13 cellular contexts compared by ENCODE assay signal in the genomic region with DNA sequence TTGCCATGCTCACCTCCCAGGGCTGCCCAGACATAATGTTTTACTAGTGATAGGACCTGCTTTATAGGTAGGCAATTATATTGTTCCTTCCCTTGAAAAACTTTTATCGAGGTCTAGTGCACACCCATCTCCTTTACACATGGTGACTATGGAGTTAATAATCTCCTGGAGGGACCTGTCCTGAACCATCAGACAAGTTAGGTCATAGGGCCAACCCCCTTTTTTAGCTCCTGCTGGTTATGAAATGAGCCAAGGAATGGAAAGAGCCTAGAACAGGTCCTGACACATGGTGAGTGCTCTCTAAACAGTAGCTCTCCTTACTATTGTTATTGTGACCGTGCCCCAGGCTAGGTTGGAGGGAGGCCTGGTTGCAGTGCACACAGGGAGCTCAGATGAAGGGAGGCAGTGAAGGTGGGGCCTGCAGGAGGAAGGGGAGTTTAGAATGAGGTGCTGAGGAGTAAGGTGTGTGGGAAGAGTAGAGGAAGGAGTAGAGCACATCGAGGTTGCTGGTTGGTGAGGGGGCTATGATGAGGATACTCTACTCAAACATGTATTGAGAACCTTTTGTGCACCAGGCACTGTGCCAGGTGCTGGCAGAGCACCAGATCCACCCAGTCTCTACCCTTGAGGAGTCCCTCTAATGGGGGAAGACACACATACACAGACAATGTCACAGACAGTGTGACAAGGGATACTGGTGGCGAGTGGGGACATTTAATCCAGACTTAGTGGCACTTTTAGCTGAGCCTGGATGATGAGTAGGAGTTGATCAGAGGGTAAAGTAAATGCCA. TPM values are rescaled to one million over a fixed set of nuclear protein-coding genes. Genes with fewer than 3 reads are reported as not detected.
DNase-seq lines count a peak whose midpoint lies in the region; ATAC-seq and TF ChIP-seq lines count a peak whose summit lies in the region.
"Had no signal": no experiment of that assay in that cellular context is flagged by ENCODE, and none has a peak within 500 bp of the region (broad histone marks: within the 10 kb centered on the region; RNA-seq: fewer than 3 reads in every experiment).

No MANE protein-coding gene starts in this region.

- H3K27me3 ChIP-seq in esophagus muscularis mucosa, result no peaks in the 10 kb centered on the region
- H3K27me3 ChIP-seq: SJCRH30 had no signal

- no peaks in the 10 kb centered on the region for H3K9me3 Mint-ChIP-seq in activated CD8-positive, alpha-beta T cell treated with anti-CD3 and anti-CD28 coated beads for 36 hours
- no peaks in the 10 kb centered on the region for H3K9me3 Mint-ChIP-seq in activated CD8-positive, alpha-beta T cell treated with anti-CD3 and anti-CD28 coated beads, Interleukin-2, amount 10 ng/mL, durations not matched to agents 7 days and 5 days (ENCODE audit: insufficient read depth)
- no peaks in the 10 kb centered on the region for H3K9me3 Mint-ChIP-seq in stimulated activated naive CD8-positive, alpha-beta T cell treated with anti-CD3 and anti-CD28 coated beads, Interleukin-15, amount 100 ng/mL, for 72 hours

- TF ChIP-seq POLR2A in esophagus muscularis mucosa (IDR thresholded peaks at IDR 0.05; ENCODE audit: low read depth), result no peak

- no peaks in the 10 kb centered on the region for H3K9me3 ChIP-seq in esophagus muscularis mucosa
- H3K9me3 ChIP-seq: lower lobe of right lung, SJCRH30 had no signal

- no peak for ATAC-seq in activated CD8-positive, alpha-beta T cell treated with anti-CD3 and anti-CD28 coated beads for 36 hours
- ATAC-seq in activated CD8-positive, alpha-beta T cell treated with anti-CD3 and anti-CD28 coated beads, Interleukin-2, amount 10 ng/mL, durations not matched to agents 7 days and 5 days, result no peak
- ATAC-seq in stimulated activated naive CD8-positive, alpha-beta T cell treated with anti-CD3 and anti-CD28 coated beads, Interleukin-15, amount 100 ng/mL, for 72 hours, result no peak
- ATAC-seq: lower lobe of right lung had no signal

- POLR2A ChIA-PET in activated CD8-positive, alpha-beta T cell treated with anti-CD3 and anti-CD28 coated beads for 36 hours (lab: Charles Lee), result interaction anchor here (7.5 to 8.0 kb wide), 2 partner anchors 16 to 28 kb away, joined by 94 to 151 read pairs; a partner anchor contains a TSS
- POLR2A ChIA-PET in activated CD8-positive, alpha-beta T cell treated with anti-CD3 and anti-CD28 coated beads, Interleukin-2, amount 10 ng/mL, durations not matched to agents 7 days and 5 days (lab: Charles Lee), result interaction anchor here (5.4 kb wide), 1 partner anchor 26 kb away, joined by 44 read pairs; no protein-coding TSS in a partner anchor

- CTCF ChIA-PET in activated CD8-positive, alpha-beta T cell treated with anti-CD3 and anti-CD28 coated beads for 36 hours (lab: Charles Lee), result interaction anchor here (1.0 to 22.5 kb wide), 4 partner anchors 9 to 32 kb away, joined by 3 to 772 read pairs (median 6); a partner anchor contains a TSS
- CTCF ChIA-PET in activated CD8-positive, alpha-beta T cell treated with anti-CD3 and anti-CD28 coated beads, Interleukin-2, amount 10 ng/mL, durations not matched to agents 7 days and 5 days (lab: Charles Lee), result interaction anchor here (0.7 to 17.6 kb wide), 8 partner anchors 10 to 346 kb away, joined by 3 to 534 read pairs (median 7); a partner anchor contains a TSS

- peak overlapping the region; percentile 11 for H3K27ac Mint-ChIP-seq in activated CD8-positive, alpha-beta T cell treated with anti-CD3 and anti-CD28 coated beads for 36 hours
- no peak overlapping the region for H3K27ac Mint-ChIP-seq in activated CD8-positive, alpha-beta T cell treated with anti-CD3 and anti-CD28 coated beads, Interleukin-2, amount 10 ng/mL, durations not matched to agents 7 days and 5 days
- peak overlapping the region; percentile 1 to 19 for H3K27ac Mint-ChIP-seq in stimulated activated naive CD8-positive, alpha-beta T cell treated with anti-CD3 and anti-CD28 coated beads, Interleukin-15, amount 100 ng/mL, for 72 hours

- peak overlapping the region in 3 of 4 donors; percentile 13 to 92 (median 90) for H3K27ac ChIP-seq in esophagus muscularis mucosa (replicated peaks in 1 of 4)
- H3K27ac ChIP-seq: lower lobe of right lung, SJCRH30 had no signal

- no peaks in the 10 kb centered on the region for H3K36me3 Mint-ChIP-seq in activated CD8-positive, alpha-beta T cell treated with anti-CD3 and anti-CD28 coated beads for 36 hours (ENCODE audit: low read depth)
- H3K36me3 Mint-ChIP-seq in activated CD8-positive, alpha-beta T cell treated with anti-CD3 and anti-CD28 coated beads, Interleukin-2, amount 10 ng/mL, durations not matched to agents 7 days and 5 days (ENCODE audit: low read depth), result no peaks in the 10 kb centered on the region

- no peak for TF ChIP-seq CTCF in activated CD8-positive, alpha-beta T cell treated with anti-CD3 and anti-CD28 coated beads for 36 hours (IDR thresholded peaks at IDR 0.05)
- no peak for TF ChIP-seq CTCF in esophagus muscularis mucosa (IDR thresholded peaks at IDR 0.05)

- no peak for TF ChIP-seq EP300 in esophagus muscularis mucosa (IDR thresholded peaks at IDR 0.05)

- H3K4me3 Mint-ChIP-seq in activated CD8-positive, alpha-beta T cell treated with anti-CD3 and anti-CD28 coated beads for 36 hours, result no peak overlapping the region
- H3K4me3 Mint-ChIP-seq in activated CD8-positive, alpha-beta T cell treated with anti-CD3 and anti-CD28 coated beads, Interleukin-2, amount 10 ng/mL, durations not matched to agents 7 days and 5 days, result no peak overlapping the region
- H3K4me3 Mint-ChIP-seq in stimulated activated naive CD8-positive, alpha-beta T cell treated with anti-CD3 and anti-CD28 coated beads, Interleukin-15, amount 100 ng/mL, for 72 hours, result no peak overlapping the region

- peaks cover 11% of the 10 kb centered on the region for H3K27me3 Mint-ChIP-seq in activated CD8-positive, alpha-beta T cell treated with anti-CD3 and anti-CD28 coated beads for 36 hours
- H3K27me3 Mint-ChIP-seq in activated CD8-positive, alpha-beta T cell treated with anti-CD3 and anti-CD28 coated beads, Interleukin-2, amount 10 ng/mL, durations not matched to agents 7 days and 5 days (ENCODE audit: low read depth), result peaks cover 33% of the 10 kb centered on the region
- H3K27me3 Mint-ChIP-seq in stimulated activated naive CD8-positive, alpha-beta T cell treated with anti-CD3 and anti-CD28 coated beads, Interleukin-15, amount 100 ng/mL, for 72 hours, result peaks cover 34% of the 10 kb centered on the region

- no peaks in the 10 kb centered on the region for H3K36me3 ChIP-seq in esophagus muscularis mucosa
- H3K36me3 ChIP-seq: lower lobe of right lung, SJCRH30 had no signal

- no peak overlapping the region for H3K4me3 ChIP-seq in esophagus muscularis mucosa
- H3K4me3 ChIP-seq: lower lobe of right lung, SJCRH30 had no signal

- no peak for DNase-seq in activated CD8-positive, alpha-beta T cell treated with anti-CD3 and anti-CD28 coated beads for 36 hours
- DNase-seq in activated CD8-positive, alpha-beta T cell treated with anti-CD3 and anti-CD28 coated beads, Interleukin-2, amount 10 ng/mL, durations not matched to agents 7 days and 5 days, result no peak
- DNase-seq in RPMI8226, result peak; percentile 70
- no peak for DNase-seq in esophagus muscularis mucosa (ENCODE audit: extremely low spot score)
- DNase-seq in stimulated activated naive CD8-positive, alpha-beta T cell treated with anti-CD3 and anti-CD28 coated beads, Interleukin-15, amount 100 ng/mL, for 72 hours, result no peak
- DNase-seq in medulla oblongata (ENCODE audit: extremely low spot score), result no peak
- no peak for DNase-seq in dedifferentiated amniotic fluid mesenchymal stem cell (ENCODE audit: extremely low spot score)
- DNase-seq in NCI-H2107 (lab: John Stamatoyannopoulos, UW), result no peak
- DNase-seq: GF-D8, lower lobe of right lung, NCI-H146, SJCRH30 had no signal

- H3K4me1 ChIP-seq in esophagus muscularis mucosa, result peaks cover 71 to 80% (median 77%) of the 10 kb centered on the region in 4 donors

- intact Hi-C loops in activated CD8-positive, alpha-beta T cell treated with anti-CD3 and anti-CD28 coated beads for 36 hours (cut with micrococcal nuclease), result no loop called here
- intact Hi-C loops in esophagus muscularis mucosa (cut with DNase I), result no loop called here

- WGBS in esophagus muscularis mucosa, result 56% methylated on average over 4 of the region's 4 CpGs

- H3K4me1 Mint-ChIP-seq in activated CD8-positive, alpha-beta T cell treated with anti-CD3 and anti-CD28 coated beads for 36 hours (ENCODE audit: low read depth), result peaks cover 72% of the 10 kb centered on the region
- H3K4me1 Mint-ChIP-seq in activated CD8-positive, alpha-beta T cell treated with anti-CD3 and anti-CD28 coated beads, Interleukin-2, amount 10 ng/mL, durations not matched to agents 7 days and 5 days (ENCODE audit: low read depth), result peaks cover 52% of the 10 kb centered on the region
- H3K4me1 Mint-ChIP-seq in stimulated activated naive CD8-positive, alpha-beta T cell treated with anti-CD3 and anti-CD28 coated beads, Interleukin-15, amount 100 ng/mL, for 72 hours, result peaks cover 92% of the 10 kb centered on the region

RNA-seq across cellular contexts. Expression of a gene that starts 14.1 kb away (rescaled TPM):
- total RNA-seq in activated CD8-positive, alpha-beta T cell treated with anti-CD3 and anti-CD28 coated beads for 36 hours, result 10 to 100 TPM; 51.8 to 56.6 TPM
- total RNA-seq in activated CD8-positive, alpha-beta T cell treated with anti-CD3 and anti-CD28 coated beads, Interleukin-2, amount 10 ng/mL, durations not matched to agents 7 days and 5 days, result 10 to 100 TPM in 1 of 2 experiments, 1 to 10 TPM in 1; 8.5 to 10.3 TPM
- 100 to 1,000 TPM; 311 to 589 (median 380) TPM for total RNA-seq in esophagus muscularis mucosa

RNA-seq across cellular contexts. Expression of a gene that starts 18.1 kb away (rescaled TPM):
- under 1 TPM; 0.45 to 0.83 TPM for total RNA-seq in activated CD8-positive, alpha-beta T cell treated with anti-CD3 and anti-CD28 coated beads for 36 hours
- total RNA-seq in activated CD8-positive, alpha-beta T cell treated with anti-CD3 and anti-CD28 coated beads, Interleukin-2, amount 10 ng/mL, durations not matched to agents 7 days and 5 days, result under 1 TPM; 0.05 TPM
- total RNA-seq in esophagus muscularis mucosa, result 1 to 10 TPM in 1 of 4 donors, under 1 TPM in 3; under 0.01 to 1.6 (median 0.66) TPM

RNA-seq across cellular contexts. Expression of a gene that starts 39.4 kb away (rescaled TPM):
- under 1 TPM; 0.49 to 0.63 TPM for total RNA-seq in activated CD8-positive, alpha-beta T cell treated with anti-CD3 and anti-CD28 coated beads for 36 hours
- total RNA-seq in activated CD8-positive, alpha-beta T cell treated with anti-CD3 and anti-CD28 coated beads, Interleukin-2, amount 10 ng/mL, durations not matched to agents 7 days and 5 days, result under 1 TPM in 1 of 2 experiments, not detected in 1; 0.50 TPM
- not detected for total RNA-seq in esophagus muscularis mucosa
- total RNA-seq: frontal cortex, SJCRH30 had no signal

RNA-seq across cellular contexts. Expression of a gene that starts 45.8 kb away (rescaled TPM):
- total RNA-seq in activated CD8-positive, alpha-beta T cell treated with anti-CD3 and anti-CD28 coated beads for 36 hours, result 10 to 100 TPM; 48.9 to 49.4 TPM
- 10 to 100 TPM; 72.4 to 74.1 TPM for total RNA-seq in activated CD8-positive, alpha-beta T cell treated with anti-CD3 and anti-CD28 coated beads, Interleukin-2, amount 10 ng/mL, durations not matched to agents 7 days and 5 days
- total RNA-seq in esophagus muscularis mucosa, result 100 to 1,000 TPM in 1 of 4 donors, 10 to 100 TPM in 3; 59.3 to 106 (median 75.5) TPM

RNA-seq across cellular contexts. Expression of a gene that starts 46.8 kb away (rescaled TPM):
- total RNA-seq in activated CD8-positive, alpha-beta T cell treated with anti-CD3 and anti-CD28 coated beads for 36 hours, result 10 to 100 TPM; 36.9 to 39.8 TPM
- 10 to 100 TPM; 32.8 to 33.3 TPM for total RNA-seq in activated CD8-positive, alpha-beta T cell treated with anti-CD3 and anti-CD28 coated beads, Interleukin-2, amount 10 ng/mL, durations not matched to agents 7 days and 5 days
- 10 to 100 TPM; 17.4 to 33.3 (median 26.0) TPM for total RNA-seq in esophagus muscularis mucosa

Comparison
In these comparisons a context has a peak if more than half of its experiments do, and no peak if none do; other contexts are left out.
1. RNA of a gene that starts 14.1 kb away (total RNA-seq): 311 to 589 TPM in esophagus muscularis mucosa; 51.8 to 56.6 TPM in activated CD8-positive, alpha-beta T cell treated with anti-CD3 and anti-CD28 coated beads for 36 hours and 8.5 to 10.3 TPM in activated CD8-positive, alpha-beta T cell treated with anti-CD3 and anti-CD28 coated beads, Interleukin-2, amount 10 ng/mL, durations not matched to agents 7 days and 5 days; every median in the first group is over 4 times any median in the second.